ENCODE assay signal across 1 cellular context in the genomic region with DNA sequence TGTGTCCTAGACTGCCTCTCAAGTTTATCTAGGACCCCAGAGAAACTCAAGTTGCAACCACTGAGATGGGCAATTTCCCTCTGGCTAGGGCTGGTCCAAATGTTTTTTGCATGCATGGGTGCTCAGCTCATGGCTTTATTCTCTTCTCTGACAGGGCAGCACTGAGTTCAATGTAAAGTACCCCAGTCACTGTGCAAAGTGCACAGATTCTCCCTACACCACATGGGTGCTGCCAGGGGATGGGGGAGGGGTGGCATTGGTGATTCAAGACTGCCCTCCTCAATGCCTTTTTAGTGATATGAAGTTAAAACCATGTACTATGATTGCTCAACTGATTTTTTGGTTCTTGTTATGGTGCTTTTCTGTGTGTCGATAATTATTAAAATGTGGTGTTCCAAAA.
TF ChIP-seq lines count a peak whose summit lies in the region.

No MANE protein-coding gene starts in this region.

TF ChIP-seq in GM12878, 131 proteins besides CTCF, POLR2A, EP300 and RAD21:
- TF ChIP-seq IKZF1 (conservative IDR thresholded peaks at IDR 0.05), result no peak
- no peak for TF ChIP-seq JUND (IDR thresholded peaks at IDR 0.05; ENCODE audit: low read depth, low read length)
- TF ChIP-seq RUNX3 (IDR thresholded peaks at IDR 0.05; ENCODE audit: low read length), result no peak
- no peak for TF ChIP-seq HDGF (IDR thresholded peaks at IDR 0.05)
- TF ChIP-seq, protein P1, sequence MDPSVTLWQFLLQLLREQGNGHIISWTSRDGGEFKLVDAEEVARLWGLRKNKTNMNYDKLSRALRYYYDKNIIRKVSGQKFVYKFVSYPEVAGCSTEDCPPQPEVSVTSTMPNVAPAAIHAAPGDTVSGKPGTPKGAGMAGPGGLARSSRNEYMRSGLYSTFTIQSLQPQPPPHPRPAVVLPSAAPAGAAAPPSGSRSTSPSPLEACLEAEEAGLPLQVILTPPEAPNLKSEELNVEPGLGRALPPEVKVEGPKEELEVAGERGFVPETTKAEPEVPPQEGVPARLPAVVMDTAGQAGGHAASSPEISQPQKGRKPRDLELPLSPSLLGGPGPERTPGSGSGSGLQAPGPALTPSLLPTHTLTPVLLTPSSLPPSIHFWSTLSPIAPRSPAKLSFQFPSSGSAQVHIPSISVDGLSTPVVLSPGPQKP (IDR thresholded peaks at IDR 0.05; ENCODE audit: low read depth, low read length), result no peak
- no peak for TF ChIP-seq CREM (IDR thresholded peaks at IDR 0.05; ENCODE audit: low read depth)
- TF ChIP-seq HSF1 (IDR thresholded peaks at IDR 0.05; ENCODE audit: low read depth, low read length), result no peak
- no peak for TF ChIP-seq ZNF274 (IDR thresholded peaks at IDR 0.05; ENCODE audit: insufficient read depth, insufficient read length)
- TF ChIP-seq KDM1A (IDR thresholded peaks at IDR 0.05; ENCODE audit: borderline replicate concordance), result no peak
- TF ChIP-seq GABPA (IDR thresholded peaks at IDR 0.05; ENCODE audit: low read depth), result no peak
- TF ChIP-seq SPI1 (IDR thresholded peaks at IDR 0.05; ENCODE audit: borderline replicate concordance, insufficient read depth, low read depth, low read length), result no peak
- TF ChIP-seq RFX5 (IDR thresholded peaks at IDR 0.05; ENCODE audit: low read depth, low read length), result no peak
- no peak for TF ChIP-seq HDAC2 (IDR thresholded peaks at IDR 0.05)
- TF ChIP-seq NR2C1 (IDR thresholded peaks at IDR 0.05), result no peak
- TF ChIP-seq, protein P2, sequence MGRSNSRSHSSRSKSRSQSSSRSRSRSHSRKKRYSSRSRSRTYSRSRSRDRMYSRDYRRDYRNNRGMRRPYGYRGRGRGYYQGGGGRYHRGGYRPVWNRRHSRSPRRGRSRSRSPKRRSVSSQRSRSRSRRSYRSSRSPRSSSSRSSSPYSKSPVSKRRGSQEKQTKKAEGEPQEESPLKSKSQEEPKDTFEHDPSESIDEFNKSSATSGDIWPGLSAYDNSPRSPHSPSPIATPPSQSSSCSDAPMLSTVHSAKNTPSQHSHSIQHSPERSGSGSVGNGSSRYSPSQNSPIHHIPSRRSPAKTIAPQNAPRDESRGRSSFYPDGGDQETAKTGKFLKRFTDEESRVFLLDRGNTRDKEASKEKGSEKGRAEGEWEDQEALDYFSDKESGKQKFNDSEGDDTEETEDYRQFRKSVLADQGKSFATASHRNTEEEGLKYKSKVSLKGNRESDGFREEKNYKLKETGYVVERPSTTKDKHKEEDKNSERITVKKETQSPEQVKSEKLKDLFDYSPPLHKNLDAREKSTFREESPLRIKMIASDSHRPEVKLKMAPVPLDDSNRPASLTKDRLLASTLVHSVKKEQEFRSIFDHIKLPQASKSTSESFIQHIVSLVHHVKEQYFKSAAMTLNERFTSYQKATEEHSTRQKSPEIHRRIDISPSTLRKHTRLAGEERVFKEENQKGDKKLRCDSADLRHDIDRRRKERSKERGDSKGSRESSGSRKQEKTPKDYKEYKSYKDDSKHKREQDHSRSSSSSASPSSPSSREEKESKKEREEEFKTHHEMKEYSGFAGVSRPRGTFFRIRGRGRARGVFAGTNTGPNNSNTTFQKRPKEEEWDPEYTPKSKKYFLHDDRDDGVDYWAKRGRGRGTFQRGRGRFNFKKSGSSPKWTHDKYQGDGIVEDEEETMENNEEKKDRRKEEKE (IDR thresholded peaks at IDR 0.05), result no peak
- no peak for TF ChIP-seq SMARCA5 (IDR thresholded peaks at IDR 0.05)
- TF ChIP-seq ZSCAN29 (IDR thresholded peaks at IDR 0.05), result no peak
- TF ChIP-seq ZNF384 (IDR thresholded peaks at IDR 0.05; ENCODE audit: borderline replicate concordance, low read depth, low read length), result no peak
- no peak for TF ChIP-seq NFIC (IDR thresholded peaks at IDR 0.05; ENCODE audit: low read depth, low read length)
TF ChIP-seq in GM12878: peak in this region for 0.
